ENCODE assay signal across 26 cellular contexts in genomic region chr3:115322901-115323300, GRCh38.
"Had no signal": no experiment of that assay in that cellular context is flagged by ENCODE, and none has a peak within 500 bp of the region (broad histone marks: within the 10 kb centered on the region; RNA-seq: fewer than 3 reads in every experiment).

No MANE protein-coding gene starts in this region.

- ATAC-seq: activated T-cell treated with anti-CD3 and anti-CD28 coated beads, Interleukin-2, amount 50 U/mL, for 72 hours; body of pancreas; esophagus mucosa had no signal

- H3K4me1 Mint-ChIP-seq: activated CD4-positive, alpha-beta memory T cell treated with anti-CD3 and anti-CD28 coated beads, Interleukin-2, amount 10 ng/mL, durations not matched to agents 7 days and 5 days; activated CD4-positive, alpha-beta T cell treated with anti-CD3 and anti-CD28 coated beads, Interleukin-2, amount 10 ng/mL, durations not matched to agents 7 days and 5 days had no signal

- H3K27me3 ChIP-seq: body of pancreas, dorsolateral prefrontal cortex had no signal

- H3K4me1 ChIP-seq: body of pancreas had no signal

- H3K4me3 Mint-ChIP-seq: activated CD4-positive, alpha-beta memory T cell treated with anti-CD3 and anti-CD28 coated beads, Interleukin-2, amount 10 ng/mL, durations not matched to agents 7 days and 5 days; activated CD4-positive, alpha-beta T cell treated with anti-CD3 and anti-CD28 coated beads, Interleukin-2, amount 10 ng/mL, durations not matched to agents 7 days and 5 days; activated naive CD8-positive, alpha-beta T cell; activated T-cell treated with anti-CD3 and anti-CD28 coated beads, Interleukin-2, amount 50 U/mL, for 24 hours; activated T-cell treated with anti-CD3 and anti-CD28 coated beads, Interleukin-2, amount 50 U/mL, for 72 hours; dendritic cell treated with granulocyte-macrophage colony-stimulating factor and Interleukin-4, amounts not matched to agents 40 ng/mL and 50 ng/mL, for 4 days; endodermal cell had no signal

- H3K27ac ChIP-seq: body of pancreas, coronary artery, dorsolateral prefrontal cortex had no signal

- H3K9me3 Mint-ChIP-seq: activated CD4-positive, alpha-beta memory T cell treated with anti-CD3 and anti-CD28 coated beads, Interleukin-2, amount 10 ng/mL, durations not matched to agents 7 days and 5 days; activated T-cell treated with anti-CD3 and anti-CD28 coated beads, Interleukin-2, amount 50 U/mL, for 24 hours had no signal

- H3K27me3 Mint-ChIP-seq: activated CD4-positive, alpha-beta memory T cell treated with anti-CD3 and anti-CD28 coated beads, Interleukin-2, amount 10 ng/mL, durations not matched to agents 7 days and 5 days; activated CD4-positive, alpha-beta T cell treated with anti-CD3 and anti-CD28 coated beads, Interleukin-2, amount 10 ng/mL, durations not matched to agents 7 days and 5 days; activated T-cell treated with anti-CD3 and anti-CD28 coated beads, Interleukin-2, amount 50 U/mL, for 24 hours; dendritic cell treated with granulocyte-macrophage colony-stimulating factor and Interleukin-4, amounts not matched to agents 40 ng/mL and 50 ng/mL, for 4 days had no signal

- H3K27ac Mint-ChIP-seq: activated CD4-positive, alpha-beta memory T cell treated with anti-CD3 and anti-CD28 coated beads, Interleukin-2, amount 10 ng/mL, durations not matched to agents 7 days and 5 days; activated CD4-positive, alpha-beta T cell treated with anti-CD3 and anti-CD28 coated beads, Interleukin-2, amount 10 ng/mL, durations not matched to agents 7 days and 5 days; activated naive CD8-positive, alpha-beta T cell; activated T-cell treated with anti-CD3 and anti-CD28 coated beads, Interleukin-2, amount 50 U/mL, for 24 hours; activated T-cell treated with anti-CD3 and anti-CD28 coated beads, Interleukin-2, amount 50 U/mL, for 72 hours; dendritic cell treated with granulocyte-macrophage colony-stimulating factor and Interleukin-4, amounts not matched to agents 40 ng/mL and 50 ng/mL, for 4 days; endodermal cell had no signal

- H3K9me3 ChIP-seq: body of pancreas had no signal

- H3K4me3 ChIP-seq: body of pancreas, coronary artery, dorsolateral prefrontal cortex had no signal

- DNase-seq: activated CD4-positive, alpha-beta memory T cell treated with anti-CD3 and anti-CD28 coated beads, Interleukin-2, amount 10 ng/mL, durations not matched to agents 7 days and 5 days; activated CD4-positive, alpha-beta T cell treated with anti-CD3 and anti-CD28 coated beads for 1 hour; activated CD4-positive, alpha-beta T cell treated with anti-CD3 and anti-CD28 coated beads for 4 hours; activated CD4-positive, alpha-beta T cell treated with anti-CD3 and anti-CD28 coated beads, Interleukin-2, amount 10 ng/mL, durations not matched to agents 7 days and 5 days; activated CD4-positive, alpha-beta T cell treated with anti-CD3 and anti-CD28 coated beads, Interleukin-2, amount 50 U/mL, for 4 hours; activated CD4-positive, CD25-positive, alpha-beta regulatory T cell; activated CD8-positive, alpha-beta memory T cell treated with anti-CD3 and anti-CD28 coated beads, Interleukin-2, amount 50 U/mL, for 48 hours; activated gamma-delta T cell; activated naive CD4-positive, alpha-beta T cell; activated naive CD4-positive, alpha-beta T cell treated with anti-CD3 and anti-CD28 coated beads, Interleukin-2, amount 50 U/mL, for 16 hours; activated T-cell treated with anti-CD3 and anti-CD28 coated beads for 4 hours; activated T-cell treated with anti-CD3 and anti-CD28 coated beads, Interleukin-2, amount 50 U/mL, for 24 hours; activated T-cell treated with anti-CD3 and anti-CD28 coated beads, Interleukin-2, amount 50 U/mL, for 72 hours; amniotic stem cell; anterior cingulate cortex; body of pancreas; cerebellar nuclear complex; dorsolateral prefrontal cortex; effector memory CD4-positive, alpha-beta T cell; endodermal cell; head of caudate nucleus; T-helper 2 cell had no signal
